Comparison of ENCODE assay signal across 8 cellular contexts in genomic region chr3:32569540-32570425, GRCh38. TPM values are rescaled to one million over a fixed set of nuclear protein-coding genes. Genes with fewer than 3 reads are reported as not detected.
DNase-seq lines count a peak whose midpoint lies in the region; ATAC-seq lines count a peak whose summit lies in the region.

No MANE protein-coding gene starts in this region.

- intact Hi-C loops in sciatic nerve (cut with DNase I): no loop called here

- ATAC-seq in GM21360 (IDR thresholded peaks at IDR 0.05; ENCODE audit: unreplicated experiment) (peak; percentile 42), sciatic nerve (peak; percentile 46)

- DNase-seq in DMS79 treated with DMSO at 0.1 percent for 48 hours (lab: John Stamatoyannopoulos, UW): peak; percentile 10
- peak; percentile 62 for DNase-seq in HK-2 (ENCODE audit: unreplicated experiment)
- DNase-seq in SKM-1 (lab: John Stamatoyannopoulos, UW; ENCODE audit: unreplicated experiment): peak; percentile 19
- DNase-seq in astrocyte of the hippocampus (ENCODE audit: low read depth, low spot score): peak; percentile 80
- peak; percentile 63 for DNase-seq in iPS DF 19.7 (ENCODE audit: low read depth, low spot score)
- DNase-seq in sciatic nerve (ENCODE audit: low spot score): peak; percentile 75
- DNase-seq in NCI-H2196 treated with DMSO at 0.1 percent for 48 hours (lab: John Stamatoyannopoulos, UW; ENCODE audit: unreplicated experiment): no peak

RNA-seq across cellular contexts. Expression of gene DYNC1LI1, which starts 0.9 kb away (rescaled TPM):
- total RNA-seq in sciatic nerve: 30.4 TPM
